8 cellular contexts compared by ENCODE assay signal in the genomic region with DNA sequence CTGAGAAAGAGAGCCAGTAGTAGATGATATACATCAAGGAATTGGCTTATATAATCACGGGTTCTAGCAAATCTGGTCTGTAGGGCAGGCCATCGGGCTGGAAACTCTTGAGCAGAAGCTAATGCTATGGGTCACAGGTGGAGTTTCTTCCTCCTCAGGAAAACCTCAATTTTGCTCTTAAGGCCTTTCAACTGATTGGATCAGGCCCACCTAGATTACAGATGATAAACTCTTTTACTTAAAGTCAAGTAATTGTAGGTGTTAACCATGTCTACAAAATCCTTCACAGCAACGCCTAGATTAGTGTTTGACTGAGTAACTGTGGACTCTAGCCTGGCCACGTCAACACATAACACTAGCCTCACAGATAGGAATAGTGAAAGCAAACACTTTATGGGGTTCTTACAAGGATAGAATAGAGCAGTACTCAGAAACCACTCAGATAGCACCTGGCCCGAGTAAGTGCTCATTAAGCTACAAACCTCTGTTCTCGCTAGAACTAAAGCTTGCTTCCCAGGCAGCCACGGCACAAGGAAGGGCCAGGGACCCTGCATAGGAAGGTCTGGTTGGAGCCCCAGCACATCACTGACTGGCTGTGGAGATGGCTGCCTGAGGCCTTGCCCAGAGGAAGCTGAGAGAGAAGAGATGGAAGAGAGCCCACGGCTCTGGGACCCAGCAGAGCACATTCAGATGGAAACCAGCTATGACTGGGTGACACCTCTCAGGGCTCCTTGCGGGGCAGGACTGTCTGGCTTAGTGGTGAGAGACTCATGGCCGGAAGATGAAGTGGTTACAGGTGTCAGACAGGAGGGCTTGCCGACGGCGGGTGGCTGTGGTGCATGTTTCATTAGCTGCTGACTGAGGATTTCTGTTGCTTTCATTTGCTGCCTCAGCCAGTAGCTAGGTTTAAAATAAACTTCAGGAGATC.
DNase-seq lines count a peak whose midpoint lies in the region; ATAC-seq and TF ChIP-seq lines count a peak whose summit lies in the region.

No MANE protein-coding gene starts in this region.

- no peak overlapping the region for H3K9ac ChIP-seq in smooth muscle cell (ENCODE audit: low read depth)

- peak overlapping the region in 1 of 2 donors; percentile 21 for H3K27ac Mint-ChIP-seq in effector memory CD8-positive, alpha-beta T cell
- no peak overlapping the region for H3K27ac Mint-ChIP-seq in MCF 10A (ENCODE audit: low read depth, unreplicated experiment)

- H3K27me3 ChIP-seq in smooth muscle cell (ENCODE audit: low read depth): no peaks in the 10 kb centered on the region

- H3K9me3 Mint-ChIP-seq in effector memory CD8-positive, alpha-beta T cell: no peaks in the 10 kb centered on the region
- H3K9me3 Mint-ChIP-seq in MCF 10A (ENCODE audit: unreplicated experiment): no peaks in the 10 kb centered on the region

- H3F3A ChIP-seq in smooth muscle cell (ENCODE audit: low read depth): peaks cover 4% of the 10 kb centered on the region

- H4K20me1 ChIP-seq in smooth muscle cell (ENCODE audit: low read depth): no peaks in the 10 kb centered on the region

- BruUV-seq in MCF 10A (replicated peaks; lab: Mats Ljungman, UMichigan): no TSS peak

- no peak overlapping the region for H3K27ac ChIP-seq in smooth muscle cell (ENCODE audit: low read depth)

- WGBS in smooth muscle cell (ENCODE audit: low lambda C conversion rate): 76% methylated on average over 13 of the region's 13 CpGs

- peaks cover 5 to 9% of the 10 kb centered on the region in 2 donors for H3K4me1 Mint-ChIP-seq in effector memory CD8-positive, alpha-beta T cell (ENCODE audit: low read depth in 2 of 2)
- no peaks in the 10 kb centered on the region for H3K4me1 Mint-ChIP-seq in MCF 10A (ENCODE audit: insufficient read depth, unreplicated experiment)

- H3K27me3 Mint-ChIP-seq in effector memory CD8-positive, alpha-beta T cell: no peaks in the 10 kb centered on the region
- H3K27me3 Mint-ChIP-seq in MCF 10A (ENCODE audit: insufficient read depth, unreplicated experiment): no peaks in the 10 kb centered on the region

- H3K36me3 ChIP-seq in smooth muscle cell (ENCODE audit: low read depth): no peaks in the 10 kb centered on the region

- no peak overlapping the region for H3K4me3 ChIP-seq in smooth muscle cell

- H3K4me1 ChIP-seq in smooth muscle cell (ENCODE audit: low read depth): no peaks in the 10 kb centered on the region

- peak overlapping the region; percentile 53 to 64 for H3K4me3 Mint-ChIP-seq in effector memory CD8-positive, alpha-beta T cell
- no peak overlapping the region for H3K4me3 Mint-ChIP-seq in MCF 10A (ENCODE audit: unreplicated experiment)

- intact Hi-C loops in MCF 10A (cut with micrococcal nuclease): no loop called here

- TF ChIP-seq CTCF in smooth muscle cell (IDR thresholded peaks at IDR 0.05; ENCODE audit: borderline replicate concordance, insufficient read depth, poor library complexity, severe bottlenecking): no peak
- TF ChIP-seq CTCF in MCF 10A (IDR thresholded peaks at IDR 0.05; ENCODE audit: unreplicated experiment): no peak

- POLR2A ChIA-PET in MCF 10A (lab: Yijun Ruan, JAX): no interaction called here

- no peaks in the 10 kb centered on the region for H3K79me2 ChIP-seq in smooth muscle cell (ENCODE audit: low read depth)

- DNase-seq in T-helper 9 cell (peak; percentile 46), OCI-M2 (lab: John Stamatoyannopoulos, UW; ENCODE audit: unreplicated experiment) (no peak), smooth muscle cell (lab: John Stamatoyannopoulos, UW; ENCODE audit: unreplicated experiment) (no peak), MCF 10A (ENCODE audit: unreplicated experiment) (no peak)
- DNase-seq in effector memory CD8-positive, alpha-beta T cell: peak; percentile 74 to 80 (median 78)
- peak; percentile 74 for DNase-seq in stimulated activated naive CD8-positive, alpha-beta T cell treated with anti-CD3 and anti-CD28 coated beads, Interleukin-15, Interleukin-2, amounts not matched to agents 100 U/mL and 50 U/mL, for 24 hours

- no peak overlapping the region for H2AFZ ChIP-seq in smooth muscle cell (ENCODE audit: low read depth)

- peaks cover 5% of the 10 kb centered on the region for H3K36me3 Mint-ChIP-seq in effector memory CD8-positive, alpha-beta T cell (ENCODE audit: insufficient read depth)
- no peaks in the 10 kb centered on the region for H3K36me3 Mint-ChIP-seq in MCF 10A (ENCODE audit: insufficient read depth, unreplicated experiment)

- H3K9me3 ChIP-seq in smooth muscle cell (replicated peaks; ENCODE audit: low read depth): no peaks in the 10 kb centered on the region

- H3K4me2 ChIP-seq in smooth muscle cell: no peak overlapping the region

- CTCF ChIA-PET in MCF 10A (lab: Yijun Ruan, JAX): interaction anchor here (0.5 kb wide), 1 partner anchor 203 kb away, joined by 3 read pairs; a partner anchor contains a TSS

- ATAC-seq in GM18870 (IDR thresholded peaks at IDR 0.05; ENCODE audit: unreplicated experiment) (peak; percentile 91), HG03025 (IDR thresholded peaks at IDR 0.05; ENCODE audit: low FRiP score, unreplicated experiment) (peak; percentile 91)
- ATAC-seq in effector memory CD8-positive, alpha-beta T cell (replicated peaks): peak; percentile 97
- peak; percentile 99 for ATAC-seq in stimulated activated naive CD8-positive, alpha-beta T cell treated with anti-CD3 and anti-CD28 coated beads, Interleukin-15, Interleukin-2, amounts not matched to agents 100 U/mL and 50 U/mL, for 24 hours

Comparison
In these comparisons a context has a peak if more than half of its experiments do, and no peak if none do; other contexts are left out.
1. DNase-seq: peak in T-helper 9 cell (single experiment), effector memory CD8-positive, alpha-beta T cell (3 of 3) and stimulated activated naive CD8-positive, alpha-beta T cell treated with anti-CD3 and anti-CD28 coated beads, Interleukin-15, Interleukin-2, amounts not matched to agents 100 U/mL and 50 U/mL, for 24 hours (single experiment); none in OCI-M2 (single experiment), smooth muscle cell (single experiment) and MCF 10A (single experiment).
2. Peak in every context shown above with its lines, with median percentiles within 50 percentile points of each other: ATAC-seq.